Comparison of ENCODE assay signal across 31 cellular contexts in genomic region chr19:6825076-6825774, GRCh38. TPM values are rescaled to one million over a fixed set of nuclear protein-coding genes. Genes with fewer than 3 reads are reported as not detected.
"Had no signal": no experiment of that assay in that cellular context is flagged by ENCODE, and none has a peak within 500 bp of the region (broad histone marks: within the 10 kb centered on the region; RNA-seq: fewer than 3 reads in every experiment).

No MANE protein-coding gene starts in this region.

- H3K4me2 ChIP-seq: hepatocyte had no signal

- H3K9me3 ChIP-seq: adrenal gland, ascending aorta, lower lobe of right lung, prostate gland, suprapubic skin had no signal

- H3K27me3 ChIP-seq: adrenal gland, ascending aorta, brain microvascular endothelial cell, hepatocyte, right atrium auricular region, tibial nerve had no signal

- H3K79me2 ChIP-seq: hepatocyte had no signal

- ATAC-seq: activated CD4-positive, alpha-beta T cell treated with anti-CD3 and anti-CD28 coated beads for 36 hours; activated CD8-positive, alpha-beta memory T cell treated with anti-CD3 and anti-CD28 coated beads, Interleukin-2, amount 10 ng/mL, durations not matched to agents 7 days and 5 days; effector memory CD8-positive, alpha-beta T cell; left lobe of liver; lower lobe of right lung; natural killer cell had no signal

- H3K9me3 Mint-ChIP-seq: activated B cell treated with CpG ODN at 0.5 μM for 24 hours; activated CD4-positive, alpha-beta memory T cell treated with anti-CD3 and anti-CD28 coated beads for 36 hours; effector memory CD8-positive, alpha-beta T cell; immature natural killer cell; natural killer cell; T-helper 1 cell treated with Interleukin-12 subunit alpha and Interleukin-12 subunit beta and Interleukin-4 antibody, amounts not matched to agents 30 μg/mL and 1 μg/mL, for 36 hours had no signal

- H3K36me3 Mint-ChIP-seq: natural killer cell had no signal

- H3K27ac Mint-ChIP-seq: activated B cell treated with CpG ODN at 0.5 μM for 24 hours; activated CD4-positive, alpha-beta memory T cell treated with anti-CD3 and anti-CD28 coated beads for 36 hours; activated CD4-positive, alpha-beta T cell treated with anti-CD3 and anti-CD28 coated beads for 36 hours; activated CD8-positive, alpha-beta memory T cell treated with anti-CD3 and anti-CD28 coated beads, Interleukin-2, amount 10 ng/mL, durations not matched to agents 7 days and 5 days; effector memory CD8-positive, alpha-beta T cell; T-helper 1 cell treated with Interleukin-12 subunit alpha and Interleukin-12 subunit beta and Interleukin-4 antibody, amounts not matched to agents 30 μg/mL and 1 μg/mL, for 36 hours had no signal

- H2AFZ ChIP-seq: hepatocyte had no signal

- H3K4me1 ChIP-seq: adrenal gland, ascending aorta, esophagus muscularis mucosa, lower lobe of right lung, prostate gland, right atrium auricular region, stomach, suprapubic skin, tibial nerve had no signal

- FAIRE-seq: colon, frontal cortex, urothelium cell line had no signal

- H3K36me3 ChIP-seq: ascending aorta, brain microvascular endothelial cell, esophagus muscularis mucosa, prostate gland, right atrium auricular region, suprapubic skin had no signal

- H3K4me3 ChIP-seq: adrenal gland, ascending aorta, esophagus muscularis mucosa, hepatocyte, lower lobe of right lung, prostate gland, right atrium auricular region, skin epidermis, stomach, suprapubic skin, tibial nerve had no signal

- H3K27ac ChIP-seq: adrenal gland, ascending aorta, brain microvascular endothelial cell, esophagus muscularis mucosa, hepatocyte, lower lobe of right lung, prostate gland, right atrium auricular region, skin epidermis, stomach, suprapubic skin, tibial nerve had no signal

- H3K4me1 Mint-ChIP-seq: activated B cell treated with CpG ODN at 0.5 μM for 24 hours had no signal

- DNase-seq: activated B cell treated with CpG ODN at 0.5 μM for 24 hours; activated CD4-positive, alpha-beta memory T cell treated with anti-CD3 and anti-CD28 coated beads for 36 hours; activated CD4-positive, alpha-beta T cell treated with anti-CD3 and anti-CD28 coated beads for 36 hours; activated CD8-positive, alpha-beta memory T cell treated with anti-CD3 and anti-CD28 coated beads, Interleukin-2, amount 10 ng/mL, durations not matched to agents 7 days and 5 days; activated naive CD4-positive, alpha-beta T cell treated with anti-CD3 and anti-CD28 coated beads, Interleukin-2, amount 50 U/mL, for 16 hours; activated T-cell treated with anti-CD3 and anti-CD28 coated beads for 4 hours; adrenal gland; brain microvascular endothelial cell; caudate nucleus; effector memory CD8-positive, alpha-beta T cell; glutamatergic neuron; immature natural killer cell; lower lobe of right lung; natural killer cell; stimulated activated CD4-positive, alpha-beta T cell treated with anti-CD3 and anti-CD28 coated beads, Interleukin-1b, Interleukin-23, amount 100 ng/mL, for 48 hours; stomach; T1000 had no signal

- H3K4me3 Mint-ChIP-seq: activated B cell treated with CpG ODN at 0.5 μM for 24 hours; activated CD4-positive, alpha-beta memory T cell treated with anti-CD3 and anti-CD28 coated beads for 36 hours; activated CD4-positive, alpha-beta T cell treated with anti-CD3 and anti-CD28 coated beads for 36 hours; activated CD8-positive, alpha-beta memory T cell treated with anti-CD3 and anti-CD28 coated beads, Interleukin-2, amount 10 ng/mL, durations not matched to agents 7 days and 5 days; effector memory CD8-positive, alpha-beta T cell; immature natural killer cell; natural killer cell; T-helper 1 cell treated with Interleukin-12 subunit alpha and Interleukin-12 subunit beta and Interleukin-4 antibody, amounts not matched to agents 30 μg/mL and 1 μg/mL, for 36 hours had no signal

- H3K27me3 Mint-ChIP-seq: activated B cell treated with CpG ODN at 0.5 μM for 24 hours; activated CD4-positive, alpha-beta memory T cell treated with anti-CD3 and anti-CD28 coated beads for 36 hours; activated CD4-positive, alpha-beta T cell treated with anti-CD3 and anti-CD28 coated beads for 36 hours; activated CD8-positive, alpha-beta memory T cell treated with anti-CD3 and anti-CD28 coated beads, Interleukin-2, amount 10 ng/mL, durations not matched to agents 7 days and 5 days; effector memory CD8-positive, alpha-beta T cell had no signal

RNA-seq across cellular contexts. Expression of gene VAV1, which starts 52.7 kb away (rescaled TPM):
- total RNA-seq: osteocyte had no signal
- polyA plus RNA-seq: hepatocyte had no signal

RNA-seq across cellular contexts. Expression of gene SH2D3A, which starts 58.0 kb away (rescaled TPM):
- total RNA-seq: ascending aorta, osteocyte, right atrium auricular region had no signal
